13 cellular contexts compared by ENCODE assay signal in genomic region chr16:85384831-85385462, GRCh38.
DNase-seq lines count a peak whose midpoint lies in the region; ATAC-seq and TF ChIP-seq lines count a peak whose summit lies in the region.
"Had no signal": no experiment of that assay in that cellular context is flagged by ENCODE, and none has a peak within 500 bp of the region (broad histone marks: within the 10 kb centered on the region; RNA-seq: fewer than 3 reads in every experiment).

No MANE protein-coding gene starts in this region.

- intact Hi-C loops in HCT116 (cut with micrococcal nuclease): no loop called here
- intact Hi-C loops in prostate gland (cut with DNase I): no loop called here

- H4K20me1 ChIP-seq in HCT116 (ENCODE audit: insufficient read depth): no peaks in the 10 kb centered on the region

- peak overlapping the region; percentile 12; the same call in 1 of the 2 replicates for H3K27ac ChIP-seq in HCT116 (ENCODE audit: low read depth, low read length)
- H3K27ac ChIP-seq in esophagus (ENCODE audit: low read depth in 2 of 2, low read length in 1 of 2): peak overlapping the region; percentile 82 to 83
- peak overlapping the region in 1 of 2 donors; percentile 20 for H3K27ac ChIP-seq in prostate gland
- H3K27ac ChIP-seq: gastroesophageal sphincter, upper lobe of left lung had no signal

- CTCF ChIA-PET in HCT116 (lab: Charles Lee): interaction anchor here (1.3 kb wide), 1 partner anchor 9 kb away, joined by 5 read pairs; no protein-coding TSS in a partner anchor

- H3K27me3 ChIP-seq in HCT116 (ENCODE audit: insufficient read depth, low read length) (no peaks in the 10 kb centered on the region), esophagus (ENCODE audit: control insufficient read depth in 1 of 2, insufficient read depth in 2 of 2, low read length in 2 of 2) (no peaks in the 10 kb centered on the region), prostate gland (replicated peaks; ENCODE audit: insufficient read depth) (no peaks in the 10 kb centered on the region)
- H3K27me3 ChIP-seq: gastroesophageal sphincter, upper lobe of left lung had no signal

- no peak for DNase-seq in HCT116 (ENCODE audit: low read depth, low spot score)
- peak; percentile 77 for DNase-seq in NCI-H510A (lab: John Stamatoyannopoulos, UW)
- DNase-seq in prostate gland (ENCODE audit: low spot score): peak; percentile 88
- no peak for DNase-seq in GM10266 (ENCODE audit: extremely low spot score)
- no peak for DNase-seq in AG08395 (ENCODE audit: low spot score)
- DNase-seq in A172 (ENCODE audit: low spot score): no peak
- DNase-seq: activated CD4-positive, alpha-beta memory T cell treated with anti-CD3 and anti-CD28 coated beads, Interleukin-2, amount 10 ng/mL, durations not matched to agents 7 days and 5 days; EL; IMR-90 had no signal

- H3K9ac ChIP-seq in HCT116 (ENCODE audit: low read length): no peak overlapping the region

- no peaks in the 10 kb centered on the region for H3K79me2 ChIP-seq in HCT116 (ENCODE audit: insufficient read depth, low read length)

- BruUV-seq in HCT116 (replicated peaks; lab: Mats Ljungman, UMichigan): no TSS peak

- TF ChIP-seq CTCF in HCT116 (IDR thresholded peaks at IDR 0.05 in 2 of 3, conservative IDR thresholded peaks at IDR 0.05 in 1 of 3; ENCODE audit: borderline replicate concordance in 1 of 3, insufficient read depth in 1 of 3, low read depth in 2 of 3, low read length in 2 of 3) (no peak), prostate gland (IDR thresholded peaks at IDR 0.05) (no peak), GM10266 (IDR thresholded peaks at IDR 0.05; ENCODE audit: control insufficient read depth, insufficient read depth, low read depth, missing control alignments) (no peak)

- H3K9me3 ChIP-seq in HCT116 (ENCODE audit: control insufficient read depth in 1 of 2, insufficient read depth in 1 of 2, low read depth in 1 of 2, low read length in 2 of 2) (peaks cover 0 to 5% of the 10 kb centered on the region in 2 experiments; a peak in 1 of 4 replicates), esophagus (ENCODE audit: control insufficient read depth in 2 of 2, insufficient read depth in 1 of 2, low read depth in 1 of 2, low read length in 1 of 2) (peaks cover 0 to 3% of the 10 kb centered on the region in 2 donors), prostate gland (no peaks in the 10 kb centered on the region)
- H3K9me3 ChIP-seq: gastroesophageal sphincter, upper lobe of left lung had no signal

- H3K4me1 ChIP-seq in HCT116 (ENCODE audit: control insufficient read depth in 1 of 2, insufficient read depth in 2 of 2, low read length in 2 of 2) (peaks cover 5 to 12% of the 10 kb centered on the region in 2 experiments; a peak in 3 of 4 replicates), esophagus (ENCODE audit: control insufficient read depth in 2 of 2, insufficient read depth in 2 of 2, low read length in 1 of 2) (peaks cover 3 to 37% of the 10 kb centered on the region in 2 donors), prostate gland (replicated peaks) (peaks cover 5% of the 10 kb centered on the region)

- 47 to 53% methylated on average over 20 of the region's 20 CpGs for WGBS in esophagus, 2 donors
- WGBS in prostate gland: 33% methylated on average over 18 of the region's 20 CpGs

- H2AFZ ChIP-seq in HCT116 (ENCODE audit: low read depth, low read length, poor library complexity, severe bottlenecking): no peak overlapping the region

- TF ChIP-seq RAD21 in HCT116 (IDR thresholded peaks at IDR 0.05; ENCODE audit: low read depth): no peak

- H3K9me2 ChIP-seq in HCT116 (ENCODE audit: insufficient read depth): no peaks in the 10 kb centered on the region

- no peaks in the 10 kb centered on the region for H3K36me3 ChIP-seq in HCT116 (ENCODE audit: control insufficient read depth in 1 of 2, insufficient read depth in 2 of 2, low read length in 2 of 2)
- H3K36me3 ChIP-seq in esophagus (ENCODE audit: control insufficient read depth in 2 of 2, insufficient read depth in 2 of 2, low read length in 1 of 2): peaks cover 0 to 2% of the 10 kb centered on the region in 2 donors
- H3K36me3 ChIP-seq in prostate gland: no peaks in the 10 kb centered on the region
- H3K36me3 ChIP-seq: gastroesophageal sphincter, upper lobe of left lung had no signal

- H3K4me2 ChIP-seq in HCT116 (ENCODE audit: low read length): no peak overlapping the region

- H3K4me3 ChIP-seq in HCT116 (replicated peaks in 1 of 2; ENCODE audit: low read depth in 1 of 2, low read length in 2 of 2) (no peak overlapping the region), esophagus (ENCODE audit: low read depth in 1 of 2, low read length in 2 of 2) (no peak overlapping the region), prostate gland (no peak overlapping the region)
- H3K4me3 ChIP-seq: gastroesophageal sphincter, upper lobe of left lung had no signal

- ATAC-seq in HCT116: peak; percentile 57; the same call in 1 of the 2 replicates
- ATAC-seq in GM19452 (IDR thresholded peaks at IDR 0.05; ENCODE audit: unreplicated experiment): no peak
- ATAC-seq: gastroesophageal sphincter had no signal

- RAD21 ChIA-PET in HCT116 (lab: Charles Lee; ENCODE audit: low non-redundant PET in 1 of 2, low total read pairs in 2 of 2, uncharacterized antibody in 2 of 2, unreplicated experiment in 2 of 2): no interaction called here

- POLR2A ChIA-PET in HCT116 (lab: Charles Lee): no interaction called here

- TF ChIP-seq POLR2A in HCT116 (IDR thresholded peaks at IDR 0.05; ENCODE audit: borderline replicate concordance, extremely low read depth, insufficient read depth, insufficient read length): no peak
- no peak for TF ChIP-seq POLR2A in prostate gland (IDR thresholded peaks at IDR 0.05)

TF ChIP-seq in HCT116, 20 proteins besides CTCF, POLR2A, EP300 and RAD21:
- TF ChIP-seq ZBTB33 (IDR thresholded peaks at IDR 0.05; ENCODE audit: extremely low read depth, insufficient replicate concordance, low read length): no peak
- TF ChIP-seq FOSL1 (IDR thresholded peaks at IDR 0.05; ENCODE audit: low read depth): no peak
- TF ChIP-seq JUND (IDR thresholded peaks at IDR 0.05): no peak
- TF ChIP-seq POLR2AphosphoS5 (IDR thresholded peaks at IDR 0.05; ENCODE audit: low read depth, low read length): no peak
- no peak for TF ChIP-seq REST (IDR thresholded peaks at IDR 0.05; ENCODE audit: low read depth)
- no peak for TF ChIP-seq ELF1 (IDR thresholded peaks at IDR 0.05; ENCODE audit: borderline replicate concordance, low read depth)
- TF ChIP-seq SIN3A (IDR thresholded peaks at IDR 0.05; ENCODE audit: low read depth): no peak
- TF ChIP-seq CBX3 (IDR thresholded peaks at IDR 0.05; ENCODE audit: low read depth): no peak
- no peak for TF ChIP-seq EZH2 (IDR thresholded peaks at IDR 0.05)
- TF ChIP-seq EGR1 (IDR thresholded peaks at IDR 0.05; ENCODE audit: low read depth): no peak
- no peak for TF ChIP-seq TCF7L2 (IDR thresholded peaks at IDR 0.05; ENCODE audit: borderline replicate concordance, extremely low read depth, insufficient read depth, insufficient read length)

Comparison
In these comparisons a context has a peak if more than half of its experiments do, and no peak if none do; other contexts are left out.
1. DNase-seq: peak in NCI-H510A (single experiment) and prostate gland (single experiment); none in HCT116 (single experiment), GM10266 (single experiment), AG08395 (single experiment) and A172 (single experiment).